23 cellular contexts compared by ENCODE assay signal in genomic region chr4:82611982-82612381, GRCh38. TPM values are rescaled to one million over a fixed set of nuclear protein-coding genes. Genes with fewer than 3 reads are reported as not detected.
"Had no signal": no experiment of that assay in that cellular context is flagged by ENCODE, and none has a peak within 500 bp of the region (broad histone marks: within the 10 kb centered on the region; RNA-seq: fewer than 3 reads in every experiment).

No MANE protein-coding gene starts in this region.

- H3K9me3 Mint-ChIP-seq: activated B cell treated with CpG ODN at 0.5 μM for 24 hours; activated naive CD4-positive, alpha-beta T cell treated with anti-CD3 and anti-CD28 coated beads for 36 hours; activated naive CD8-positive, alpha-beta T cell treated with anti-CD3 and anti-CD28 coated beads for 36 hours; effector memory CD8-positive, alpha-beta T cell; immature natural killer cell; naive thymus-derived CD8-positive, alpha-beta T cell; neural progenitor cell; stimulated activated naive B cell treated with anti-CD40 and anti-IgM and Interleukin-4, amounts not matched to agents 10 μg/mL and 1 μg/mL and 100 μg/mL, for 72 hours; T-helper 2 cell treated with Interferon-gamma antibody and Interleukin-4, amounts not matched to agents 5 μg/mL and 100 μg/mL, for 36 hours had no signal

- H3K27ac Mint-ChIP-seq: activated B cell treated with CpG ODN at 0.5 μM for 24 hours; activated CD8-positive, alpha-beta memory T cell treated with anti-CD3 and anti-CD28 coated beads, Interleukin-2, amount 10 ng/mL, durations not matched to agents 7 days and 5 days; activated CD8-positive, alpha-beta T cell treated with anti-CD3 and anti-CD28 coated beads, Interleukin-2, amount 10 ng/mL, durations not matched to agents 7 days and 5 days; activated naive CD4-positive, alpha-beta T cell treated with anti-CD3 and anti-CD28 coated beads for 36 hours; activated naive CD8-positive, alpha-beta T cell treated with anti-CD3 and anti-CD28 coated beads for 36 hours; effector memory CD8-positive, alpha-beta T cell; immature natural killer cell; naive thymus-derived CD8-positive, alpha-beta T cell; neural progenitor cell; stimulated activated naive B cell treated with anti-CD40 and anti-IgM and Interleukin-4, amounts not matched to agents 10 μg/mL and 1 μg/mL and 100 μg/mL, for 72 hours; T-helper 2 cell treated with Interferon-gamma antibody and Interleukin-4, amounts not matched to agents 5 μg/mL and 100 μg/mL, for 36 hours had no signal

- H3K27me3 Mint-ChIP-seq: activated B cell treated with CpG ODN at 0.5 μM for 24 hours; activated naive CD8-positive, alpha-beta T cell treated with anti-CD3 and anti-CD28 coated beads for 36 hours; stimulated activated naive B cell treated with anti-CD40 and anti-IgM and Interleukin-4, amounts not matched to agents 10 μg/mL and 1 μg/mL and 100 μg/mL, for 72 hours had no signal

- ATAC-seq: activated CD8-positive, alpha-beta memory T cell treated with anti-CD3 and anti-CD28 coated beads, Interleukin-2, amount 10 ng/mL, durations not matched to agents 7 days and 5 days; activated CD8-positive, alpha-beta T cell treated with anti-CD3 and anti-CD28 coated beads, Interleukin-2, amount 10 ng/mL, durations not matched to agents 7 days and 5 days; body of pancreas; effector memory CD8-positive, alpha-beta T cell; heart left ventricle; naive thymus-derived CD8-positive, alpha-beta T cell; right cardiac atrium; stimulated activated naive B cell treated with anti-CD40 and anti-IgM and Interleukin-4, amounts not matched to agents 10 μg/mL and 1 μg/mL and 100 μg/mL, for 72 hours had no signal

- H3K36me3 Mint-ChIP-seq: activated CD8-positive, alpha-beta memory T cell treated with anti-CD3 and anti-CD28 coated beads, Interleukin-2, amount 10 ng/mL, durations not matched to agents 7 days and 5 days; activated naive CD8-positive, alpha-beta T cell treated with anti-CD3 and anti-CD28 coated beads for 36 hours; immature natural killer cell; naive thymus-derived CD8-positive, alpha-beta T cell; neural progenitor cell; stimulated activated naive B cell treated with anti-CD40 and anti-IgM and Interleukin-4, amounts not matched to agents 10 μg/mL and 1 μg/mL and 100 μg/mL, for 72 hours had no signal

- H3K4me1 Mint-ChIP-seq: activated B cell treated with CpG ODN at 0.5 μM for 24 hours; activated CD8-positive, alpha-beta memory T cell treated with anti-CD3 and anti-CD28 coated beads, Interleukin-2, amount 10 ng/mL, durations not matched to agents 7 days and 5 days; activated naive CD8-positive, alpha-beta T cell treated with anti-CD3 and anti-CD28 coated beads for 36 hours; immature natural killer cell; naive thymus-derived CD8-positive, alpha-beta T cell; stimulated activated naive B cell treated with anti-CD40 and anti-IgM and Interleukin-4, amounts not matched to agents 10 μg/mL and 1 μg/mL and 100 μg/mL, for 72 hours had no signal

- DNase-seq: activated B cell treated with CpG ODN at 0.5 μM for 24 hours; activated CD8-positive, alpha-beta memory T cell treated with anti-CD3 and anti-CD28 coated beads, Interleukin-2, amount 10 ng/mL, durations not matched to agents 7 days and 5 days; activated CD8-positive, alpha-beta T cell treated with anti-CD3 and anti-CD28 coated beads, Interleukin-2, amount 10 ng/mL, durations not matched to agents 7 days and 5 days; activated naive CD4-positive, alpha-beta T cell treated with anti-CD3 and anti-CD28 coated beads for 36 hours; activated naive CD8-positive, alpha-beta T cell treated with anti-CD3 and anti-CD28 coated beads for 36 hours; activated T-cell treated with anti-CD3 and anti-CD28 coated beads, Interleukin-2, amount 50 U/mL, for 48 hours; aorta; body of pancreas; cortex of kidney; effector memory CD8-positive, alpha-beta T cell; heart left ventricle; immature natural killer cell; mesenchymal stem cell; naive thymus-derived CD8-positive, alpha-beta T cell; right cardiac atrium; stimulated activated CD4-positive, alpha-beta T cell treated with anti-CD3 and anti-CD28 coated beads, Interleukin-15, amount 100 ng/mL, for 24 hours; stimulated activated CD4-positive, alpha-beta T cell treated with anti-CD3 and anti-CD28 coated beads, Interleukin-2, amount 100 ng/mL, for 24 hours; stimulated activated naive B cell treated with anti-CD40 and anti-IgM and Interleukin-4, amounts not matched to agents 10 μg/mL and 1 μg/mL and 100 μg/mL, for 72 hours; stomach; thyroid gland; upper lobe of left lung had no signal

- H3K4me3 Mint-ChIP-seq: activated B cell treated with CpG ODN at 0.5 μM for 24 hours; activated CD8-positive, alpha-beta memory T cell treated with anti-CD3 and anti-CD28 coated beads, Interleukin-2, amount 10 ng/mL, durations not matched to agents 7 days and 5 days; activated CD8-positive, alpha-beta T cell treated with anti-CD3 and anti-CD28 coated beads, Interleukin-2, amount 10 ng/mL, durations not matched to agents 7 days and 5 days; activated naive CD4-positive, alpha-beta T cell treated with anti-CD3 and anti-CD28 coated beads for 36 hours; activated naive CD8-positive, alpha-beta T cell treated with anti-CD3 and anti-CD28 coated beads for 36 hours; effector memory CD8-positive, alpha-beta T cell; immature natural killer cell; naive thymus-derived CD8-positive, alpha-beta T cell; neural progenitor cell; stimulated activated naive B cell treated with anti-CD40 and anti-IgM and Interleukin-4, amounts not matched to agents 10 μg/mL and 1 μg/mL and 100 μg/mL, for 72 hours; T-helper 2 cell treated with Interferon-gamma antibody and Interleukin-4, amounts not matched to agents 5 μg/mL and 100 μg/mL, for 36 hours had no signal

RNA-seq across cellular contexts. Expression of gene TMEM150C, which starts 50.2 kb away (rescaled TPM):
- total RNA-seq: activated B cell treated with CpG ODN at 0.5 μM for 24 hours; activated CD8-positive, alpha-beta memory T cell treated with anti-CD3 and anti-CD28 coated beads, Interleukin-2, amount 10 ng/mL, durations not matched to agents 7 days and 5 days; activated CD8-positive, alpha-beta T cell treated with anti-CD3 and anti-CD28 coated beads, Interleukin-2, amount 10 ng/mL, durations not matched to agents 7 days and 5 days; activated naive CD4-positive, alpha-beta T cell treated with anti-CD3 and anti-CD28 coated beads for 36 hours; activated naive CD8-positive, alpha-beta T cell treated with anti-CD3 and anti-CD28 coated beads for 36 hours; naive thymus-derived CD8-positive, alpha-beta T cell had no signal
